In genomic region chr14:61774861-61775260, GRCh38 we compare ENCODE assay signal across 1 cellular context.
TF ChIP-seq lines count a peak whose summit lies in the region.

No MANE protein-coding gene starts in this region.

TF ChIP-seq in WTC11, 78 proteins besides CTCF, POLR2A, EP300 and RAD21 (continued from another document):
- TF ChIP-seq ARID4B (CRISPR knock-in tag; IDR thresholded peaks at IDR 0.05; ENCODE audit: borderline replicate concordance) (no peak), MXD4 (CRISPR knock-in tag; IDR thresholded peaks at IDR 0.05; ENCODE audit: borderline replicate concordance) (no peak), ZBTB21 (CRISPR knock-in tag; IDR thresholded peaks at IDR 0.05; ENCODE audit: borderline replicate concordance) (no peak), USF2 (CRISPR knock-in tag; IDR thresholded peaks at IDR 0.05) (no peak), SMAD3 (CRISPR knock-in tag; IDR thresholded peaks at IDR 0.05; ENCODE audit: borderline replicate concordance) (no peak), CBFB (CRISPR knock-in tag; IDR thresholded peaks at IDR 0.05; ENCODE audit: low read depth) (no peak), EMX1 (CRISPR knock-in tag; IDR thresholded peaks at IDR 0.05) (no peak), FOXP1 (CRISPR knock-in tag; IDR thresholded peaks at IDR 0.05; ENCODE audit: borderline replicate concordance) (no peak)
